10 cellular contexts compared by ENCODE assay signal in the genomic region with DNA sequence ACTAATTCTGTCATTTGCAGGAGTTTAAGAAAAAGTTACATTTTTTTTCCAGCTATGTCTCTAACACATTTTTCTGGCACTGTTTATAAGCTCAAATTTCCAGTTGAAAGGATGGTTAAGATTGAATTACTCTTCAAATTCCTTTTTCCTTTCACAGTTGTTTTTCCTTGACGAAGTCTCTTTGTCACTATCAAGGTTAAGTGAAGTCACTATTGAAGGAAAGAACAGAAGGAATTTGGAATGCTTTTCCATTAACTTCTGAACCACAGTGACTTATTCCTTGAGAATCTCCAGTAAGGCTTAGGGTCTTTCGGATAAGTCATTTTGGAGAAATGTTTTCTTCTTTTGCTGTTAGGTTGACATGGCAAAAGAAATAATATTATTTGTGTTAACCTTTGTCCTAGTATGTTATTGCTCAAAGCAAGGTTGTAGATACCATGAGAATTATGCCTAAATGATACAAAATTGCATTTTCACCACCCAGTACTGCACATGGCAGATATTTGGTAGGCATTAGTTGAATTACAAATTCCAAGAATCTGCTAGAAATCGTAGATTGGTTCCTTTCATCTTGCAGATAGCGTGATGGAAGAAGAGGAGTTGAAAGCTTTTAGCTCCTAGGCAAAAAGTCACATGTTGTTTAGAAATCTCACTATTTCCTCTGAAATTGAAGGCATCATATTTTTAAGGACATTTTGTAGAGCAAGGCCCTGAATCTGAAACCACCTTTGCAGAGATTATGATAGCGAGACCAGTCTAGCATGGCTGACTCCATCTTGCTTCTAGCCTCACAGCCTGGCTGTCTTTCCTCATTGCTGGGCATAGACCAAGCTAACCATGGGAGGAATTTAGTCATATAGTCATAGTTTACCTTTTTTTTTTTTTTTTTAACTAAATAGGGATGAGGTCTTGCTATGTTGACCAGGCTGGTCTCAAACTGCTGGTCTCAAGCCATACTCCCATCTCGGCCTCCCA. TPM values are rescaled to one million over a fixed set of nuclear protein-coding genes. Genes with fewer than 3 reads are reported as not detected.
DNase-seq lines count a peak whose midpoint lies in the region; TF ChIP-seq lines count a peak whose summit lies in the region.
"Had no signal": no experiment of that assay in that cellular context is flagged by ENCODE, and none has a peak within 500 bp of the region (broad histone marks: within the 10 kb centered on the region; RNA-seq: fewer than 3 reads in every experiment).

No MANE protein-coding gene starts in this region.

- no peaks in the 10 kb centered on the region for H3K27me3 Mint-ChIP-seq in HFFc6 (ENCODE audit: insufficient read depth)
- no peaks in the 10 kb centered on the region for H3K27me3 Mint-ChIP-seq in nephron progenitor cell (ENCODE audit: low read depth, poor library complexity)

- H3K79me2 ChIP-seq in SK-N-SH (ENCODE audit: insufficient read depth), result no peaks in the 10 kb centered on the region

- H3K4me1 ChIP-seq in SK-N-SH (ENCODE audit: control insufficient read depth in 1 of 2, insufficient read depth in 2 of 2, low read depth in 1 of 2, low read length in 1 of 2), result peaks cover 0 to 14% of the 10 kb centered on the region in 2 experiments; a peak in 1 of 4 replicates
- H3K4me1 ChIP-seq: gastroesophageal sphincter had no signal

- CTCF ChIA-PET in SK-N-SH (lab: Yijun Ruan, JAX), result interaction anchor here (0.7 to 1.6 kb wide), 4 partner anchors 105 to 319 kb away, joined by 3 to 4 read pairs (median 4); partner anchors contain the start of gene LRRC8C
- CTCF ChIA-PET in RWPE1 (lab: Yijun Ruan, JAX), result interaction anchor here (0.6 to 0.7 kb wide), 2 partner anchors 93 to 338 kb away, joined by 3 to 4 read pairs; no protein-coding TSS in a partner anchor

- TF ChIP-seq EP300 in SK-N-SH (IDR thresholded peaks at IDR 0.05; ENCODE audit: borderline replicate concordance in 1 of 2, low read depth in 1 of 2, low read length in 1 of 2), result no peak

- POLR2A ChIA-PET in SK-N-SH (lab: Yijun Ruan, JAX), result no interaction called here
- POLR2A ChIA-PET in RWPE1 (lab: Yijun Ruan, JAX; ENCODE audit: low non-redundant PET), result no interaction called here

- H3K4me1 Mint-ChIP-seq in HFFc6 (ENCODE audit: low read depth), result peaks cover 61% of the 10 kb centered on the region
- H3K4me1 Mint-ChIP-seq in nephron progenitor cell, result peaks cover 58% of the 10 kb centered on the region

- H4K20me1 ChIP-seq in SK-N-SH (ENCODE audit: insufficient read depth), result no peaks in the 10 kb centered on the region

- no peaks in the 10 kb centered on the region for H3K27me3 ChIP-seq in SK-N-SH (ENCODE audit: insufficient read depth)
- H3K27me3 ChIP-seq: gastroesophageal sphincter had no signal

- H3F3A ChIP-seq in SK-N-SH (replicated peaks; ENCODE audit: insufficient read depth), result peaks cover 24% of the 10 kb centered on the region

- H3K9me3 ChIP-seq in SK-N-SH, result no peaks in the 10 kb centered on the region
- H3K9me3 ChIP-seq: gastroesophageal sphincter, mucosa of descending colon had no signal

- H3K4me2 ChIP-seq in SK-N-SH, result 0 out of 2 replicates have a peak overlapping the region, but pooled peaks have one; percentile 3

- TF ChIP-seq CTCF in HFFc6 (IDR thresholded peaks at IDR 0.05) (no peak), SK-N-SH (IDR thresholded peaks at IDR 0.05) (no peak), nephron progenitor cell (IDR thresholded peaks at IDR 0.05) (no peak), RWPE1 (conservative IDR thresholded peaks at IDR 0.05; ENCODE audit: low read depth) (no peak)

- H3K27ac ChIP-seq in SK-N-SH (ENCODE audit: low read depth in 2 of 2, low read length in 1 of 2) (peak overlapping the region in 1 of 2 experiments; percentile 88; a peak in 2 of 4 replicates), RWPE1 (no peak overlapping the region; the same call in 1 of the 2 replicates)
- H3K27ac ChIP-seq: gastroesophageal sphincter had no signal

- H3K36me3 Mint-ChIP-seq in HFFc6 (ENCODE audit: low read depth) (no peaks in the 10 kb centered on the region), nephron progenitor cell (ENCODE audit: low read depth) (no peaks in the 10 kb centered on the region)

- no peaks in the 10 kb centered on the region for H3K36me3 ChIP-seq in SK-N-SH (replicated peaks in 1 of 2; ENCODE audit: control insufficient read depth in 1 of 2, insufficient read depth in 2 of 2, low read length in 1 of 2)
- H3K36me3 ChIP-seq: gastroesophageal sphincter had no signal

- peak overlapping the region; percentile 49; the same call in 1 of the 2 replicates for H3K9ac ChIP-seq in SK-N-SH

- 72% methylated on average over 6 of the region's 6 CpGs for WGBS in SK-N-SH (ENCODE audit: low lambda C conversion rate)

- H3K9me3 Mint-ChIP-seq in HFFc6 (no peaks in the 10 kb centered on the region), nephron progenitor cell (no peaks in the 10 kb centered on the region)

- H3K27ac Mint-ChIP-seq in HFFc6 (peak overlapping the region; percentile 92), nephron progenitor cell (no peak overlapping the region)

- no peak for TF ChIP-seq RAD21 in SK-N-SH (IDR thresholded peaks at IDR 0.05; ENCODE audit: low read length)

- H3K4me3 Mint-ChIP-seq in HFFc6, result peak overlapping the region; percentile 59
- no peak overlapping the region for H3K4me3 Mint-ChIP-seq in nephron progenitor cell

- DNase-seq in AG20443 (ENCODE audit: low spot score), result peak; percentile 48
- peak; percentile 88 for DNase-seq in HFFc6
- no peak for DNase-seq in SK-N-SH
- peak; percentile 60 for DNase-seq in iris pigment epithelial cell (ENCODE audit: low read depth)
- no peak for DNase-seq in nephron progenitor cell
- DNase-seq in NCI-H82 treated with DMSO at 0.1 percent for 48 hours (lab: John Stamatoyannopoulos, UW; ENCODE audit: unreplicated experiment), result no peak
- DNase-seq in cerebellar cortex (ENCODE audit: low spot score), result no peak
- DNase-seq in RWPE1 (ENCODE audit: low spot score), result no peak

- H2AFZ ChIP-seq in SK-N-SH (ENCODE audit: low read depth), result no peak overlapping the region; the same call in 1 of the 2 replicates

- no peak overlapping the region for H3K4me3 ChIP-seq in SK-N-SH (ENCODE audit: low read depth in 2 of 2, low read length in 1 of 2)
- H3K4me3 ChIP-seq: gastroesophageal sphincter, mucosa of descending colon had no signal

- no peaks in the 10 kb centered on the region for H3K9me2 ChIP-seq in SK-N-SH

TF ChIP-seq in SK-N-SH, 30 proteins besides CTCF, POLR2A, EP300 and RAD21 (continues in another document):
- no peak for TF ChIP-seq TAF1 (IDR thresholded peaks at IDR 0.05; ENCODE audit: borderline replicate concordance, low read depth, low read length)
- peak; percentile 44; the same call in 1 of the 2 replicates for TF ChIP-seq PBX3 (IDR thresholded peaks at IDR 0.05)
- no peak for TF ChIP-seq SMC3 (IDR thresholded peaks at IDR 0.05; ENCODE audit: low read depth, low read length)
- peak; percentile 23; the same call in 1 of the 2 replicates for TF ChIP-seq NFIC (IDR thresholded peaks at IDR 0.05; ENCODE audit: borderline replicate concordance)
- TF ChIP-seq USF2 (IDR thresholded peaks at IDR 0.05; ENCODE audit: borderline replicate concordance, low read depth, low read length), result no peak
- no peak for TF ChIP-seq ZBTB33 (IDR thresholded peaks at IDR 0.05; ENCODE audit: borderline replicate concordance, low read depth)
- TF ChIP-seq YY1 (IDR thresholded peaks at IDR 0.05; ENCODE audit: low read depth), result no peak
- TF ChIP-seq SIN3A (IDR thresholded peaks at IDR 0.05; ENCODE audit: borderline replicate concordance, low read depth, low read length), result no peak
- no peak for TF ChIP-seq RFX5 (IDR thresholded peaks at IDR 0.05; ENCODE audit: low read length)
- no peak for TF ChIP-seq RCOR1 (IDR thresholded peaks at IDR 0.05; ENCODE audit: low read length)
- no peak for TF ChIP-seq FOXJ3 (CRISPR knock-in tag; IDR thresholded peaks at IDR 0.05)
- no peak for TF ChIP-seq GATA2 (CRISPR knock-in tag; IDR thresholded peaks at IDR 0.05)
- peak; percentile 3; the same call in 1 of the 2 replicates for TF ChIP-seq JUND (IDR thresholded peaks at IDR 0.05)

RNA-seq across cellular contexts. Expression of gene ZNF326, which starts 42.6 kb away (rescaled TPM):
- total RNA-seq in HFFc6 (2021; fragmentation: NEBNext Ultra II Directional; extraction: Animal tissue kit (Norgen Biotek cat#: 25700)), result 10 to 100 TPM; 14.7 to 19.8 (median 17.2) TPM
- polyA plus RNA-seq in SK-N-SH (2012; rRNA removed), result 16.4 and 18.0 TPM in 2 replicates
- polyA plus RNA-seq in SK-N-SH (2012; cell fraction: cytosol; rRNA removed), result 17.5 and 19.3 TPM in 2 replicates
- polyA plus RNA-seq in SK-N-SH (2012; cell fraction: nucleus; rRNA removed), result 16.1 and 24.0 TPM in 2 replicates

Comparison
In these comparisons a context has a peak if more than half of its experiments do, and no peak if none do; other contexts are left out.
1. DNase-seq: peak in AG20443 (single experiment), HFFc6 (single experiment) and iris pigment epithelial cell (single experiment); none in SK-N-SH (single experiment), nephron progenitor cell (single experiment), NCI-H82 treated with DMSO at 0.1 percent for 48 hours (single experiment), cerebellar cortex (single experiment) and RWPE1 (single experiment).